Comparison of ENCODE assay signal across 10 cellular contexts in genomic region chr11:96328395-96329010, GRCh38. TPM values are rescaled to one million over a fixed set of nuclear protein-coding genes. Genes with fewer than 3 reads are reported as not detected.
DNase-seq lines count a peak whose midpoint lies in the region.
"Had no signal": no experiment of that assay in that cellular context is flagged by ENCODE, and none has a peak within 500 bp of the region (broad histone marks: within the 10 kb centered on the region; RNA-seq: fewer than 3 reads in every experiment).

No MANE protein-coding gene starts in this region.

- peak overlapping the region; percentile 55 for H3K27ac ChIP-seq in epithelial cell of prostate

- H3K36me3 ChIP-seq in skeletal muscle satellite cell (ENCODE audit: insufficient read depth, low read length): peaks cover 9% of the 10 kb centered on the region

- H3K27me3 ChIP-seq in skeletal muscle satellite cell (ENCODE audit: control insufficient read depth, insufficient read depth, low read length): no peaks in the 10 kb centered on the region

- H3K4me3 ChIP-seq in skeletal muscle satellite cell (ENCODE audit: low read length): peak overlapping the region; percentile 24

- no peaks in the 10 kb centered on the region for H3K9me3 ChIP-seq in skeletal muscle satellite cell (replicated peaks; ENCODE audit: low read length)

- H3K4me2 ChIP-seq in skeletal muscle satellite cell (ENCODE audit: low read length): peak overlapping the region; percentile 72

- peak overlapping the region; percentile 33 for H3K9ac ChIP-seq in skeletal muscle satellite cell (ENCODE audit: low read depth, low read length)

- H3K4me1 ChIP-seq in skeletal muscle satellite cell (ENCODE audit: control insufficient read depth, insufficient read depth, low read length): peaks cover 89% of the 10 kb centered on the region

- DNase-seq in NCI-H2107 treated with DMSO at 0.1 percent for 48 hours (lab: John Stamatoyannopoulos, UW; ENCODE audit: unreplicated experiment) (peak; percentile 5), NCI-H2107 (lab: John Stamatoyannopoulos, UW) (no peak), RPMI7951 (ENCODE audit: low read depth) (peak; percentile 63), epithelial cell of prostate (ENCODE audit: low read depth, low spot score) (no peak), NCI-H146 treated with DMSO at 0.1 percent for 48 hours (lab: John Stamatoyannopoulos, UW; ENCODE audit: unreplicated experiment) (no peak), iPS-NIHi7 (ENCODE audit: extremely low spot score) (no peak), SIG-M5 (lab: John Stamatoyannopoulos, UW) (no peak)
- DNase-seq: KG1, Right ventricle myocardium superior had no signal

RNA-seq across cellular contexts. Expression of gene MAML2, which starts 14.5 kb away (rescaled TPM):
- total RNA-seq in RPMI7951 (2014; rRNA removed; shearing (Covaris generic)): 9.4 and 14.8 TPM in 2 replicates
- total RNA-seq in skeletal muscle satellite cell (2012; rRNA removed): 14.0 and 15.0 TPM in 2 replicates

Comparison
In these comparisons a context has a peak if more than half of its experiments do, and no peak if none do; other contexts are left out.
1. DNase-seq: peak in NCI-H2107 treated with DMSO at 0.1 percent for 48 hours (single experiment) and RPMI7951 (single experiment); none in NCI-H2107 (single experiment), epithelial cell of prostate (single experiment), NCI-H146 treated with DMSO at 0.1 percent for 48 hours (single experiment), iPS-NIHi7 (single experiment) and SIG-M5 (single experiment).